In the genomic region with DNA sequence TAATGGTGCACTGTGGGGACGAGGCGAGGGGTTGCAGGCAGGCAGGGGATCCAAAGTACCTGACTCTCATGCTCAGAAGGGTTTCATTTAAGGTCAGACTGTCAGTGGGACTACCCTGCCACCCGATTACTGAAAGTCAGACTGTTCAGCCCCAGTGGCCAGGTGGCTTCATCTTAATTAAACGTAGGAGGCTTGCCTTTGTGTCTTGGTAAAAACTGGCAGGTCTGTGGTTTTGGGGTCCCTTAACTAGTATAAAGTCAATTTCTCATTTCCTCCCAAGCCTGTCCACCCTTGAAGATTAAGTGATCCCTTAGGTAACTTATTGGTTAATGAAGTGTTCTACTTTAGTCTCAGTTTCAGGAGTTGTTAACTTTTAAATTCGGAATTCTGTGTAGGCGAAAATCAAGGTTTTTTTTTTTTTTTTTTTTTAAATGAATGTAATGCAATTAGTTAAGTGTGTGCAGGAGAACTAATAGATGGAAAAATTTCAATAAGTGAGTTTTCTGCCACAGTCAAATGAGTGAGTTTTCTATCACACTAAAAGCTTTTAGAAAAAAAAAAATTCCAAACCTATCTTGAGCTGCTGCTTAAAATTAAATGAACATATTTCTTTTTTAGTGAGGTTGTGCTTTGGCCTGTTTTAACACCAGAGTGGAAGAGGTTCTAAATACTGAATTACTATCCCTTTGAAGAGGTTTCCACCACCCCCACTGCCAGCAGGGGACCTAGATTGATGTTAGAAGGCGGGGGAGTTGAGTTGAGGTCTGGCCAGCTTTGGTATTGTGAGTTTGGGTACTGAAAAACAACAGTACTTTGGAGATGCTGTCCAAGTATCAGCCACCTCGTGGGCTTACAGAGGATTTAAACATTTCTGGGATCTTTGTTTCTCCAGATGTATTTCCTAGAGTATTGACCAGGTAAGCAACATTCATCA, we compare ENCODE assay signal across 9 cellular contexts. TPM values are rescaled to one million over a fixed set of nuclear protein-coding genes. Genes with fewer than 3 reads are reported as not detected.
DNase-seq lines count a peak whose midpoint lies in the region; ATAC-seq and TF ChIP-seq lines count a peak whose summit lies in the region.
"Had no signal": no experiment of that assay in that cellular context is flagged by ENCODE, and none has a peak within 500 bp of the region (broad histone marks: within the 10 kb centered on the region; RNA-seq: fewer than 3 reads in every experiment).

No MANE protein-coding gene starts in this region.

- ATAC-seq in GM21360 (IDR thresholded peaks at IDR 0.05; ENCODE audit: unreplicated experiment) (peak; percentile 58), HG03103 (IDR thresholded peaks at IDR 0.05; ENCODE audit: low read depth, unreplicated experiment) (peak; percentile 53), left ventricle myocardium superior (no peak)

- in situ Hi-C loops in GM13976 (cut with MboI; ENCODE audit: low sequenced_read_pairs, unreplicated experiment), result no loop called here

- H3K27me3 ChIP-seq in colonic mucosa, result no peaks in the 10 kb centered on the region

- H3K4me3 ChIP-seq in colonic mucosa, result no peak overlapping the region

- H3K9ac ChIP-seq in colonic mucosa (ENCODE audit: low read depth in 2 of 2, low read length in 2 of 2), result no peak overlapping the region

- no peak overlapping the region for H3K27ac ChIP-seq in colonic mucosa

- no peaks in the 10 kb centered on the region for H3K27me3 Mint-ChIP-seq in dendritic cell treated with granulocyte-macrophage colony-stimulating factor and Interleukin-4, amounts not matched to agents 40 ng/mL and 50 ng/mL, for 4 days

- H3K9me3 Mint-ChIP-seq in dendritic cell treated with granulocyte-macrophage colony-stimulating factor and Interleukin-4, amounts not matched to agents 40 ng/mL and 50 ng/mL, for 4 days, result no peaks in the 10 kb centered on the region

- H3K9me3 ChIP-seq in colonic mucosa, result no peaks in the 10 kb centered on the region

- no peak overlapping the region for H3K4me3 Mint-ChIP-seq in dendritic cell treated with granulocyte-macrophage colony-stimulating factor and Interleukin-4, amounts not matched to agents 40 ng/mL and 50 ng/mL, for 4 days

- H3K36me3 ChIP-seq in colonic mucosa, result no peaks in the 10 kb centered on the region

- DNase-seq in GM13976 (ENCODE audit: low spot score) (peak; percentile 29), colonic mucosa (no peak), left ventricle myocardium superior (no peak)
- DNase-seq in activated CD8-positive, alpha-beta memory T cell treated with anti-CD3 and anti-CD28 coated beads, Interleukin-2, amount 50 U/mL, for 48 hours, result no peak
- no peak for DNase-seq in activated naive CD4-positive, alpha-beta T cell (lab: John Stamatoyannopoulos, UW)
- DNase-seq: activated naive CD4-positive, alpha-beta T cell treated with anti-CD3 and anti-CD28 coated beads, Interleukin-2, amount 50 U/mL, for 16 hours had no signal

- H3K27ac Mint-ChIP-seq in dendritic cell treated with granulocyte-macrophage colony-stimulating factor and Interleukin-4, amounts not matched to agents 40 ng/mL and 50 ng/mL, for 4 days, result peak overlapping the region; percentile 56

- H3K36me3 Mint-ChIP-seq in dendritic cell treated with granulocyte-macrophage colony-stimulating factor and Interleukin-4, amounts not matched to agents 40 ng/mL and 50 ng/mL, for 4 days (ENCODE audit: low read depth), result peaks cover 16% of the 10 kb centered on the region

- TF ChIP-seq CTCF in GM13976 (IDR thresholded peaks at IDR 0.05; ENCODE audit: borderline replicate concordance, control extremely low read depth, extremely low read depth, insufficient read depth, missing control alignments), result no peak
- no peak for TF ChIP-seq CTCF in colonic mucosa (IDR thresholded peaks at IDR 0.05)

- peaks cover 7% of the 10 kb centered on the region for H3K4me1 ChIP-seq in colonic mucosa

- H3K4me1 Mint-ChIP-seq in dendritic cell treated with granulocyte-macrophage colony-stimulating factor and Interleukin-4, amounts not matched to agents 40 ng/mL and 50 ng/mL, for 4 days (ENCODE audit: low read depth), result peaks cover 49% of the 10 kb centered on the region

- intact Hi-C loops in dendritic cell treated with granulocyte-macrophage colony-stimulating factor and Interleukin-4, amounts not matched to agents 40 ng/mL and 50 ng/mL, for 4 days (cut with micrococcal nuclease), result loop anchor here (5.0 kb wide), 1 partner anchor 79 kb away; no protein-coding TSS in a partner anchor
- intact Hi-C loops in colonic mucosa (cut with DNase I) (no loop called here), left ventricle myocardium superior (cut with micrococcal nuclease) (no loop called here)

RNA-seq across cellular contexts. Expression of gene ITPR1, which starts 15.2 kb away (rescaled TPM):
- total RNA-seq in colonic mucosa, result 10 to 100 TPM in 1 of 2 donors, 1 to 10 TPM in 1; 7.0 to 18.2 TPM
- 16.6 TPM for total RNA-seq in left ventricle myocardium superior

RNA-seq across cellular contexts. Expression of gene SUMF1, which starts 41.2 kb away (rescaled TPM):
- total RNA-seq in colonic mucosa, result 10 to 100 TPM; 37.6 to 43.9 TPM
- total RNA-seq in left ventricle myocardium superior, result 6.8 TPM
